Comparison of ENCODE assay signal across 8 cellular contexts in the genomic region with DNA sequence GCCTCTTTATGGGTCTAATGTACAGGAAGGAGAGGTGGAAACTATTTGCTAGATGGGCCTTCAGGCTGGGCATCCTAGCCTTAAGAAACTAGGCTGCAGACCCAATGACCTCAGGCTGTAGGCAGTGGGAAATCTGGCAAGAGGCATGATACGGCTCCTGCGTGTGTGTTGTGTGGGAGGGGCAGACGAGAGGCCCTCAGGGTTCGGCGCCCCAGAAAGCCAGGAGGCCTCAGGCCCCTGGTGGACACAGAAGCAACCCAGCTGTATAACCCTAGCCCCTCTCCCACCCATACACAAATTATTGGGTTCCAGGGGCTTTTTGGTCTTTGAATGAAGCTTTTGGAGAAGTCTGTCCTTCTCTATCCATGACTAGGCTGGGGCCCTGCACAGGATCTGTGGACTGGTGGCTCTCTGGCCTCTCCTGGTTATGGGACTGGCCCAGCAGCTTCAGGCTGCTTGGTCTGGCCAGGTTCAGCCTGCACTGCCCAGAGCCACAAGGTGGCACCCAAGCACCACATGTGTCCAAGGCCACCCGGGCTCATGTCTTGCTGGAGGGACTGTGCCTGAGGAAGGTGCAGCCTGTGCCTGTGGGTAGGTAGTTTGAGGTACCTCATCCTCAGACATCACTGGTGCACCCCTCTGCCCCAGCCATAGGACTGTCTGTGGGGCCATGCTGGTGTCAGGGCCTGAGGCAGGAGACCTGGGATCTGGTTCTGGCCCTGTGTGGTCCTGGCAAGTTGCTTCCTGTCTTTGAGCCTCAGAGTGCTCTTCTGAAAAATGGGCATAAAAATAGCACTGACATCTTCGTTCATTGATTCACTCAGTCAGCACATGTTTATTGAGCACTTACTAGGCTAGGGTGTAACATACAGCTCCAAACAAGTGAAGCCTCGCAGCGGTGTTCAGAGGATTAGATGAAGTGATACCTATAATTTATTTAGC.
DNase-seq lines count a peak whose midpoint lies in the region; ATAC-seq, FAIRE-seq and TF ChIP-seq lines count a peak whose summit lies in the region.

No MANE protein-coding gene starts in this region.

- H3K9ac ChIP-seq in OCI-LY1 (ENCODE audit: low read length) (no peak overlapping the region), keratinocyte (ENCODE audit: control insufficient read depth, extremely low read depth, insufficient read depth, low read length) (no peak overlapping the region)

- dilution Hi-C loops in keratinocyte (cut with MboI; ENCODE audit: extremely low pct_ligation_motif_present, low sequenced_read_pairs), result loop anchor here (25.0 kb wide), 1 partner anchor 380 kb away; no protein-coding TSS in a partner anchor

- peak; percentile 10 for DNase-seq in DMS79 treated with DMSO at 0.1 percent for 48 hours (lab: John Stamatoyannopoulos, UW)
- DNase-seq in GM19240 (ENCODE audit: insufficient read length, low spot score), result peak; percentile 39
- DNase-seq in keratinocyte (ENCODE audit: low read depth, low spot score), result no peak

- H4K20me1 ChIP-seq in OCI-LY1 (ENCODE audit: insufficient read depth, low read length) (no peaks in the 10 kb centered on the region), keratinocyte (ENCODE audit: control insufficient read depth, extremely low read depth, insufficient read depth, low read length) (no peaks in the 10 kb centered on the region)

- H3K9me3 ChIP-seq in OCI-LY1 (ENCODE audit: low read length) (no peaks in the 10 kb centered on the region), keratinocyte (ENCODE audit: control insufficient read depth, low read depth, low read length) (no peaks in the 10 kb centered on the region)

- peaks cover 0 to 5% (median 0%) of the 10 kb centered on the region in 5 experiments for H3K9me3 Mint-ChIP-seq in brain
- H3K9me3 Mint-ChIP-seq in stimulated activated memory B cell treated with anti-CD40 and anti-IgM and Interleukin-4, amounts not matched to agents 10 μg/mL and 1 μg/mL and 100 μg/mL, for 72 hours, result no peaks in the 10 kb centered on the region

- H3K4me1 ChIP-seq in OCI-LY1 (ENCODE audit: insufficient read depth, low read length, severe bottlenecking) (no peaks in the 10 kb centered on the region), keratinocyte (ENCODE audit: control insufficient read depth, extremely low read depth, insufficient read depth, low read length) (no peaks in the 10 kb centered on the region)

- H3K36me3 Mint-ChIP-seq in brain, result no peaks in the 10 kb centered on the region
- H3K36me3 Mint-ChIP-seq in stimulated activated memory B cell treated with anti-CD40 and anti-IgM and Interleukin-4, amounts not matched to agents 10 μg/mL and 1 μg/mL and 100 μg/mL, for 72 hours, result no peaks in the 10 kb centered on the region

- H3K9me2 ChIP-seq in OCI-LY1 (ENCODE audit: low read depth, low read length), result no peaks in the 10 kb centered on the region

- no peaks in the 10 kb centered on the region for H3K9me1 ChIP-seq in keratinocyte (ENCODE audit: control insufficient read depth, extremely low read depth, insufficient read depth, low read length)

- no peaks in the 10 kb centered on the region for H3F3A ChIP-seq in OCI-LY1 (ENCODE audit: insufficient read depth, low read length)

- H3K4me3 Mint-ChIP-seq in brain, result no peak overlapping the region
- H3K4me3 Mint-ChIP-seq in stimulated activated memory B cell treated with anti-CD40 and anti-IgM and Interleukin-4, amounts not matched to agents 10 μg/mL and 1 μg/mL and 100 μg/mL, for 72 hours, result no peak overlapping the region

- H3K79me2 ChIP-seq in OCI-LY1 (ENCODE audit: insufficient read depth, low read length), result no peaks in the 10 kb centered on the region
- no peaks in the 10 kb centered on the region for H3K79me2 ChIP-seq in keratinocyte (ENCODE audit: control insufficient read depth, insufficient read depth, low read length)

- H3K4me3 ChIP-seq in OCI-LY1 (ENCODE audit: low read depth, low read length, poor library complexity, severe bottlenecking) (no peak overlapping the region), keratinocyte (ENCODE audit: control insufficient read depth in 2 of 3, extremely low read depth in 1 of 3, insufficient read depth in 2 of 3, low read depth in 1 of 3, low read length in 3 of 3) (no peak overlapping the region)

- H3K27me3 Mint-ChIP-seq in brain, result peaks cover 3% of the 10 kb centered on the region
- H3K27me3 Mint-ChIP-seq in stimulated activated memory B cell treated with anti-CD40 and anti-IgM and Interleukin-4, amounts not matched to agents 10 μg/mL and 1 μg/mL and 100 μg/mL, for 72 hours, result peaks cover 33% of the 10 kb centered on the region

- H3K27ac Mint-ChIP-seq in brain, result no peak overlapping the region
- no peak overlapping the region for H3K27ac Mint-ChIP-seq in stimulated activated memory B cell treated with anti-CD40 and anti-IgM and Interleukin-4, amounts not matched to agents 10 μg/mL and 1 μg/mL and 100 μg/mL, for 72 hours

- H3K27ac ChIP-seq in OCI-LY1 (ENCODE audit: low read depth, low read length, poor library complexity, severe bottlenecking) (no peak overlapping the region), keratinocyte (ENCODE audit: control insufficient read depth, insufficient read depth, low read length) (no peak overlapping the region)

- H3K27me3 ChIP-seq in OCI-LY1 (ENCODE audit: insufficient read depth, low read length) (no peaks in the 10 kb centered on the region), keratinocyte (ENCODE audit: control insufficient read depth, extremely low read depth, insufficient read depth, low read length) (no peaks in the 10 kb centered on the region)

- H3K4me2 ChIP-seq in OCI-LY1 (ENCODE audit: low read length) (no peak overlapping the region), keratinocyte (ENCODE audit: control insufficient read depth, extremely low read depth, insufficient read depth, low read depth, low read length) (no peak overlapping the region)

- ATAC-seq in HG03439 (IDR thresholded peaks at IDR 0.05; ENCODE audit: unreplicated experiment) (peak; percentile 79), GM21447 (IDR thresholded peaks at IDR 0.05; ENCODE audit: unreplicated experiment) (no peak)
- peak; percentile 65 for ATAC-seq in stimulated activated memory B cell treated with anti-CD40 and anti-IgM and Interleukin-4, amounts not matched to agents 10 μg/mL and 1 μg/mL and 100 μg/mL, for 72 hours

- peak; percentile 66 for TF ChIP-seq CTCF in OCI-LY1 (IDR thresholded peaks at IDR 0.05; ENCODE audit: low read length)
- TF ChIP-seq CTCF in brain (conservative IDR thresholded peaks at IDR 0.05), result peak; percentile 50 to 56
- TF ChIP-seq CTCF in keratinocyte (optimal IDR thresholded peaks at IDR 0.05 in 1 of 3, IDR thresholded peaks at IDR 0.05 in 1 of 3, conservative IDR thresholded peaks at IDR 0.05 in 1 of 3; ENCODE audit: extremely low read depth in 1 of 3, insufficient read depth in 2 of 3, low read length in 3 of 3), result peak; percentile 65 to 93 (median 76)

- peaks cover 3% of the 10 kb centered on the region for H3K4me1 Mint-ChIP-seq in brain
- no peaks in the 10 kb centered on the region for H3K4me1 Mint-ChIP-seq in stimulated activated memory B cell treated with anti-CD40 and anti-IgM and Interleukin-4, amounts not matched to agents 10 μg/mL and 1 μg/mL and 100 μg/mL, for 72 hours

- no peak overlapping the region for H2AFZ ChIP-seq in OCI-LY1 (ENCODE audit: low read length)
- no peak overlapping the region for H2AFZ ChIP-seq in keratinocyte (ENCODE audit: control insufficient read depth, low read length)

- no peak for FAIRE-seq in keratinocyte (lab: Jason Lieb, UNC)

- no peaks in the 10 kb centered on the region for H3K36me3 ChIP-seq in OCI-LY1 (ENCODE audit: insufficient read depth, low read length)
- no peaks in the 10 kb centered on the region for H3K36me3 ChIP-seq in keratinocyte (ENCODE audit: control insufficient read depth in 2 of 2, extremely low read depth in 1 of 2, insufficient read depth in 2 of 2, low read length in 2 of 2)
